9 cellular contexts compared by ENCODE assay signal in genomic region chr17:47280072-47280811, GRCh38. TPM values are rescaled to one million over a fixed set of nuclear protein-coding genes. Genes with fewer than 3 reads are reported as not detected.
A peak's percentile ranks its signal among the peaks of the same experiment; 100 is the strongest.
DNase-seq lines count a peak whose midpoint lies in the region; ATAC-seq and TF ChIP-seq lines count a peak whose summit lies in the region.
"Had no signal": no experiment of that assay in that cellular context is flagged by ENCODE, and none has a peak within 500 bp of the region (broad histone marks: within the 10 kb centered on the region; RNA-seq: fewer than 3 reads in every experiment).

No MANE protein-coding gene starts in this region.

- no peak for TF ChIP-seq CTCF in astrocyte of the spinal cord (IDR thresholded peaks at IDR 0.05; ENCODE audit: low read depth, low read length)
- no peak for TF ChIP-seq CTCF in testis (IDR thresholded peaks at IDR 0.05)
- no peak for TF ChIP-seq CTCF in activated CD8-positive, alpha-beta T cell treated with anti-CD3 and anti-CD28 coated beads for 36 hours (IDR thresholded peaks at IDR 0.05)

- no peaks in the 10 kb centered on the region for H3K27me3 Mint-ChIP-seq in activated CD8-positive, alpha-beta T cell treated with anti-CD3 and anti-CD28 coated beads for 36 hours

- H3K27me3 ChIP-seq in testis = no peaks in the 10 kb centered on the region

- no peak overlapping the region for H3K4me3 Mint-ChIP-seq in activated CD8-positive, alpha-beta T cell treated with anti-CD3 and anti-CD28 coated beads for 36 hours

- 94% methylated on average over 7 to 14 of the region's 14 CpGs for WGBS in testis, 2 donors

- no peaks in the 10 kb centered on the region for H3K36me3 Mint-ChIP-seq in activated CD8-positive, alpha-beta T cell treated with anti-CD3 and anti-CD28 coated beads for 36 hours (ENCODE audit: low read depth)

- H3K9me3 Mint-ChIP-seq in activated CD8-positive, alpha-beta T cell treated with anti-CD3 and anti-CD28 coated beads for 36 hours = no peaks in the 10 kb centered on the region

- in situ Hi-C loops in astrocyte of the spinal cord (cut with HindIII; ENCODE audit: low sequenced_read_pairs) (no loop called here), KBM-7 (cut with MboI; ENCODE audit: low pct_unique_long_range_greater_than_20kb, low sequenced_read_pairs) (no loop called here)

- H3K27ac Mint-ChIP-seq in activated CD8-positive, alpha-beta T cell treated with anti-CD3 and anti-CD28 coated beads for 36 hours = no peak overlapping the region

- POLR2A ChIA-PET in activated CD8-positive, alpha-beta T cell treated with anti-CD3 and anti-CD28 coated beads for 36 hours (lab: Charles Lee) = no interaction called here

- CTCF ChIA-PET in activated CD8-positive, alpha-beta T cell treated with anti-CD3 and anti-CD28 coated beads for 36 hours (lab: Charles Lee) = interaction anchor here (0.9 to 1.6 kb wide), 2 partner anchors 17 to 336 kb away, joined by 3 to 5 read pairs; no protein-coding TSS in a partner anchor

- H3K9me3 ChIP-seq in testis = no peaks in the 10 kb centered on the region

- TF ChIP-seq POLR2A in testis (IDR thresholded peaks at IDR 0.05) = no peak

- H3K27ac ChIP-seq in testis = peak overlapping the region; percentile 21 to 84

- no peaks in the 10 kb centered on the region for H3K4me1 Mint-ChIP-seq in activated CD8-positive, alpha-beta T cell treated with anti-CD3 and anti-CD28 coated beads for 36 hours (ENCODE audit: low read depth)

- no peaks in the 10 kb centered on the region for H3K36me3 ChIP-seq in testis (ENCODE audit: low read depth, missing control alignments)

- ATAC-seq in activated CD8-positive, alpha-beta T cell treated with anti-CD3 and anti-CD28 coated beads for 36 hours = no peak

- H3K4me1 ChIP-seq in testis = peaks cover 35% of the 10 kb centered on the region

- H3K4me3 ChIP-seq in astrocyte of the spinal cord (ENCODE audit: low read depth, low read length) (no peak overlapping the region), testis (no peak overlapping the region)

- intact Hi-C loops in testis (cut with DNase I; ENCODE audit: low total_unique reads) = no loop called here
- intact Hi-C loops in activated CD8-positive, alpha-beta T cell treated with anti-CD3 and anti-CD28 coated beads for 36 hours (cut with micrococcal nuclease) = no loop called here

- DNase-seq in HK-2 (ENCODE audit: unreplicated experiment) = peak; percentile 95
- DNase-seq in astrocyte of the spinal cord (ENCODE audit: low read depth, low spot score) = peak; percentile 69
- peak; percentile 72 for DNase-seq in left kidney (ENCODE audit: low read depth, low spot score)
- DNase-seq in testis = no peak
- no peak for DNase-seq in activated CD8-positive, alpha-beta T cell treated with anti-CD3 and anti-CD28 coated beads for 36 hours
- no peak for DNase-seq in KBM-7
- no peak for DNase-seq in NCI-H2171 (lab: John Stamatoyannopoulos, UW)
- no peak for DNase-seq in NCI-H82 treated with DMSO at 0.1 percent for 48 hours (lab: John Stamatoyannopoulos, UW; ENCODE audit: unreplicated experiment)
- DNase-seq: Kasumi-1 had no signal

RNA-seq across cellular contexts. Expression of gene ITGB3, which starts 26.6 kb away (rescaled TPM):
- 10 to 100 TPM in 1 of 2 donors, 1 to 10 TPM in 1; 6.9 to 10.3 TPM for total RNA-seq in testis
- 7.6 TPM for polyA plus RNA-seq in testis (ENCODE audit: insufficient read depth, low read depth, low replicate concordance)
- total RNA-seq in activated CD8-positive, alpha-beta T cell treated with anti-CD3 and anti-CD28 coated beads for 36 hours = not detected

RNA-seq across cellular contexts. Expression of gene EFCAB13, which starts 43.5 kb away (rescaled TPM):
- 10 to 100 TPM; 23.2 to 37.7 TPM for total RNA-seq in testis
- 22.9 TPM for polyA plus RNA-seq in testis (ENCODE audit: insufficient read depth, low read depth, low replicate concordance)
- 1 to 10 TPM; 4.3 to 5.9 TPM for total RNA-seq in activated CD8-positive, alpha-beta T cell treated with anti-CD3 and anti-CD28 coated beads for 36 hours

Comparison
In these comparisons a context has a peak if more than half of its experiments do, and no peak if none do; other contexts are left out.
1. DNase-seq: peak in HK-2 (single experiment), astrocyte of the spinal cord (single experiment) and left kidney (single experiment); none in testis (single experiment), activated CD8-positive, alpha-beta T cell treated with anti-CD3 and anti-CD28 coated beads for 36 hours (single experiment), KBM-7 (single experiment), NCI-H2171 (single experiment) and NCI-H82 treated with DMSO at 0.1 percent for 48 hours (single experiment).
2. RNA of gene ITGB3, which starts 26.6 kb away (total RNA-seq): 6.9 to 10.3 TPM in testis; not detected in activated CD8-positive, alpha-beta T cell treated with anti-CD3 and anti-CD28 coated beads for 36 hours; every median in the first group is over 4 times any median in the second.